8 cellular contexts compared by ENCODE assay signal in genomic region chr7:113698556-113699220, GRCh38.
A peak's percentile ranks its signal among the peaks of the same experiment; 100 is the strongest.
DNase-seq lines count a peak whose midpoint lies in the region; ATAC-seq, FAIRE-seq and TF ChIP-seq lines count a peak whose summit lies in the region.

No MANE protein-coding gene starts in this region.

- no peak overlapping the region for H3K4me3 ChIP-seq in SJCRH30
- no peak overlapping the region for H3K4me3 ChIP-seq in upper lobe of left lung

- no peak for TF ChIP-seq POLR2A in upper lobe of left lung (IDR thresholded peaks at IDR 0.05)

- peak in 5 of 6 experiments; percentile 20 to 44 (median 34) for TF ChIP-seq CTCF in upper lobe of left lung (IDR thresholded peaks at IDR 0.05)

- H3K9me3 ChIP-seq in SJCRH30 (replicated peaks) (no peaks in the 10 kb centered on the region), upper lobe of left lung (no peaks in the 10 kb centered on the region)

- H3K36me3 ChIP-seq in SJCRH30 (no peaks in the 10 kb centered on the region), upper lobe of left lung (no peaks in the 10 kb centered on the region)

- WGBS in upper lobe of left lung, 2 donors = 41% methylated on average over 6 of the region's 6 CpGs

- DNase-seq in NOMO-1 treated with DMSO at 0.1 percent for 48 hours (lab: John Stamatoyannopoulos, UW; ENCODE audit: unreplicated experiment) (peak; percentile 9), NOMO-1 (lab: John Stamatoyannopoulos, UW; ENCODE audit: unreplicated experiment in 2 of 2) (no peak), SJCRH30 (peak; percentile 26 to 73), frontal cortex (ENCODE audit: low spot score in 2 of 2) (peak in 1 of 2 donors; percentile 6), upper lobe of left lung (no peak), sciatic nerve (ENCODE audit: low spot score) (no peak)
- no peak for DNase-seq in effector CD8-positive, alpha-beta T cell (lab: John Stamatoyannopoulos, UW)

- no peaks in the 10 kb centered on the region for H3K4me1 ChIP-seq in SJCRH30
- no peaks in the 10 kb centered on the region for H3K4me1 ChIP-seq in upper lobe of left lung

- H3K27me3 ChIP-seq in SJCRH30 (no peaks in the 10 kb centered on the region), upper lobe of left lung (no peaks in the 10 kb centered on the region)

- TF ChIP-seq EP300 in upper lobe of left lung (IDR thresholded peaks at IDR 0.05) = no peak

- FAIRE-seq in frontal cortex (lab: Jason Lieb, UNC) = peak; percentile 63

- ATAC-seq in HG03432 (IDR thresholded peaks at IDR 0.05; ENCODE audit: unreplicated experiment) = peak; percentile 62
- ATAC-seq in upper lobe of left lung (ENCODE audit: low FRiP score in 2 of 2) = no peak
- ATAC-seq in sciatic nerve = no peak

- H3K27ac ChIP-seq in SJCRH30 (no peak overlapping the region), upper lobe of left lung (no peak overlapping the region)

- intact Hi-C loops in sciatic nerve (cut with DNase I) = no loop called here

Comparison
In these comparisons a context has a peak if more than half of its experiments do, and no peak if none do; other contexts are left out.
1. DNase-seq: peak in NOMO-1 treated with DMSO at 0.1 percent for 48 hours (single experiment) and SJCRH30 (2 of 2); none in NOMO-1 (0 of 2), upper lobe of left lung (0 of 2), sciatic nerve (single experiment) and effector CD8-positive, alpha-beta T cell (single experiment).